In genomic region chr17:62695093-62695738, GRCh38 we compare ENCODE assay signal across 1 cellular context.
TF ChIP-seq lines count a peak whose summit lies in the region.
"Not testable (repeated sequence)": the region's sequence is repeated elsewhere in the genome, so short reads cannot be mapped to it uniquely, and the experiment has no call there.

No MANE protein-coding gene starts in this region.

TF ChIP-seq in K562, 482 proteins besides CTCF, POLR2A, EP300 and RAD21 (continued from another document):
- peak; percentile 60 for TF ChIP-seq NFYB (IDR thresholded peaks at IDR 0.05; ENCODE audit: extremely low read depth, insufficient read length)
- TF ChIP-seq CEBPG (CRISPR knock-in tag; IDR thresholded peaks at IDR 0.05), result not testable (repeated sequence)
- TF ChIP-seq CEBPG (tag; conservative IDR thresholded peaks at IDR 0.05 in 1 of 2, IDR thresholded peaks at IDR 0.05 in 1 of 2), result 0 out of 4 replicates have a peak, but pooled peaks of 1 of the 2 experiments have one; percentile 2
- 0 out of 2 replicates have a peak, but pooled peaks have one; percentile 6 for TF ChIP-seq MAFG (tag; conservative IDR thresholded peaks at IDR 0.05)
- TF ChIP-seq ZNF316 (IDR thresholded peaks at IDR 0.05), result peak; percentile 75
TF ChIP-seq in K562: peak in this region for 5; not testable (repeated sequence) for 477.
